In the genomic region with DNA sequence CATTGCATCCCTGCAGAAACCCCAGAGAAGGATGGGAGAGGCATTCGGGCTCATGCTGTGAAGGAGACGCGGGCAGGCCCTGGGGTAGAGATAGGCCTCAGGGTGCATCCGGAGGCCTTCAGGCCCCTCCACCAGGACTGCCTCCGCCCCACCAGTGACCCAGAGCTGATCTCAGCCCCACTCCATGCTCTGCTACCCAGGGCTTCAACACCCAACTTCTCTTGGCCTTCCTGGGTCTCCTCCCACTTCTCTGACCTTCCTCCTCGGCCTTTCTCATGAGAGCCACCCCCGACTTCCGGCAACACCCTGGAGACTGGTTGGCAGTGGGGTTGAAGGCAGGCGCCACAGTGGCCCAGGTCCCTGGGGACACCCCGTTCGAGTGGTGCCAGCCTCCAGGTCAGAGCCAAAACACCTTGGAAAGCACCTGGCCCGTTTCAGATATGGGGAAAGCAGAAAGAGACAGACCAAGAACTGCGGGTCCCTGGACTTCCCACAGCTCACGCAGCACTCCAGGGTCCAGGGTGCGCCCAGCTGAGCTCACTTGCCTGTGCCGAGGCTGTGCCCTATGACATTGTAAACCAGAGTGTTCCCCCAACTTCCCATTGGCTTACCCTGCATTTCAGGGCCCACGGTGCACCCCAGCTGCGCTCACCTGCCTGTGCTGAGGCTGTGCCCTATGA, we compare ENCODE assay signal across 20 cellular contexts.
"Had no signal": no experiment of that assay in that cellular context is flagged by ENCODE, and none has a peak within 500 bp of the region (broad histone marks: within the 10 kb centered on the region; RNA-seq: fewer than 3 reads in every experiment).

No MANE protein-coding gene starts in this region.

- ATAC-seq: gastroesophageal sphincter; left cardiac atrium; stimulated activated effector memory CD8-positive, alpha-beta T cell treated with anti-CD3 and anti-CD28 coated beads, Interleukin-12 subunit alpha, Interleukin-12 subunit beta, amount 100 ng/mL, for 72 hours; stimulated activated naive CD8-positive, alpha-beta T cell treated with anti-CD3 and anti-CD28 coated beads, Interleukin-15, Interleukin-2, amounts not matched to agents 100 U/mL and 50 U/mL, for 24 hours had no signal

- H3K27ac ChIP-seq: colonic mucosa, gastroesophageal sphincter, left ventricle myocardium inferior, neutrophil, suprapubic skin, thyroid gland had no signal

- DNase-seq: colonic mucosa; dermis blood vessel endothelial cell; esophagus squamous epithelium; foreskin fibroblast; immature natural killer cell; left cardiac atrium; left ventricle myocardium inferior; mesendoderm; naive B cell; small intestine; stimulated activated CD4-positive, alpha-beta T cell treated with anti-CD3 and anti-CD28 coated beads, Interleukin-4, amount 100 ng/mL, for 1 hour; stimulated activated CD8-positive, alpha-beta memory T cell treated with anti-CD3 and anti-CD28 coated beads, Interleukin-4, amount 100 ng/mL, for 48 hours; stimulated activated naive CD8-positive, alpha-beta T cell treated with anti-CD3 and anti-CD28 coated beads, Interleukin-15, Interleukin-2, amounts not matched to agents 100 U/mL and 50 U/mL, for 24 hours; thyroid gland had no signal

- H3K9me3 ChIP-seq: colonic mucosa, esophagus squamous epithelium, neutrophil, suprapubic skin, thyroid gland had no signal

- FAIRE-seq: keratinocyte, small intestine had no signal

- H3K36me3 ChIP-seq: colonic mucosa, esophagus squamous epithelium, gastroesophageal sphincter, left ventricle myocardium inferior, neutrophil, suprapubic skin, thyroid gland had no signal

- H3K27me3 ChIP-seq: colonic mucosa, thyroid gland had no signal

- H3K4me3 ChIP-seq: colonic mucosa, esophagus squamous epithelium, gastroesophageal sphincter, left ventricle myocardium inferior, lung, suprapubic skin, thyroid gland had no signal

- H3K4me1 ChIP-seq: colonic mucosa, gastroesophageal sphincter, left ventricle myocardium inferior, thyroid gland had no signal
